Comparison of ENCODE assay signal across 1 cellular context in genomic region chr5:97549496-97549895, GRCh38.
TF ChIP-seq lines count a peak whose summit lies in the region.

No MANE protein-coding gene starts in this region.

TF ChIP-seq in endothelial cell of umbilical vein, 7 proteins besides CTCF, POLR2A, EP300 and RAD21 (continued from another document):
- no peak for TF ChIP-seq JUN (IDR thresholded peaks at IDR 0.05; ENCODE audit: borderline replicate concordance, insufficient read depth, insufficient read length, low read depth)
